In genomic region chr22:17237031-17237668, GRCh38 we compare ENCODE assay signal across 8 cellular contexts. TPM values are rescaled to one million over a fixed set of nuclear protein-coding genes. Genes with fewer than 3 reads are reported as not detected.
DNase-seq lines count a peak whose midpoint lies in the region; ATAC-seq and TF ChIP-seq lines count a peak whose summit lies in the region.

No MANE protein-coding gene starts in this region.

- peak overlapping the region; percentile 82 for H3K27ac Mint-ChIP-seq in activated naive CD4-positive, alpha-beta T cell treated with anti-CD3 and anti-CD28 coated beads, Interleukin-2, amount 50 U/mL, for 24 hours
- H3K27ac Mint-ChIP-seq in activated T-helper 17 cell treated with anti-CD3 and anti-CD28 coated beads, Interleukin-2, amount 50 U/mL, for 72 hours, result peak overlapping the region; percentile 86

- H3K27ac ChIP-seq in sigmoid colon, result peak overlapping the region in 1 of 4 donors; percentile 36

- DNase-seq in activated naive CD4-positive, alpha-beta T cell treated with Interleukin-2 at 50 U/mL for 16 hours, result no peak
- no peak for DNase-seq in stimulated activated naive CD8-positive, alpha-beta T cell treated with anti-CD3 and anti-CD28 coated beads, Interleukin-15, Interleukin-2, amounts not matched to agents 100 U/mL and 50 U/mL, for 24 hours
- DNase-seq in sigmoid colon (no peak), NCI-H1048 (lab: John Stamatoyannopoulos, UW) (no peak), RKO (ENCODE audit: low spot score) (no peak)

- no peaks in the 10 kb centered on the region for H3K36me3 ChIP-seq in sigmoid colon

- intact Hi-C loops in sigmoid colon (cut with DNase I), result no loop called here

- no peak for TF ChIP-seq EP300 in sigmoid colon (IDR thresholded peaks at IDR 0.05)

- TF ChIP-seq POLR2A in sigmoid colon (IDR thresholded peaks at IDR 0.05), result no peak

- no peaks in the 10 kb centered on the region for H3K9me3 Mint-ChIP-seq in activated naive CD4-positive, alpha-beta T cell treated with anti-CD3 and anti-CD28 coated beads, Interleukin-2, amount 50 U/mL, for 24 hours
- no peaks in the 10 kb centered on the region for H3K9me3 Mint-ChIP-seq in activated T-helper 17 cell treated with anti-CD3 and anti-CD28 coated beads, Interleukin-2, amount 50 U/mL, for 72 hours

- H3K27me3 ChIP-seq in sigmoid colon, result peaks cover 0 to 36% (median 0%) of the 10 kb centered on the region in 3 donors

- no peak for TF ChIP-seq CTCF in sigmoid colon (IDR thresholded peaks at IDR 0.05)

- peak; percentile 70 for ATAC-seq in HG03108 (IDR thresholded peaks at IDR 0.05; ENCODE audit: unreplicated experiment)
- ATAC-seq in activated T-helper 17 cell treated with anti-CD3 and anti-CD28 coated beads, Interleukin-2, amount 50 U/mL, for 72 hours (replicated peaks), result peak; percentile 94
- ATAC-seq in stimulated activated naive CD8-positive, alpha-beta T cell treated with anti-CD3 and anti-CD28 coated beads, Interleukin-15, Interleukin-2, amounts not matched to agents 100 U/mL and 50 U/mL, for 24 hours, result peak; percentile 91

- peak overlapping the region; percentile 84 for H3K4me3 Mint-ChIP-seq in activated naive CD4-positive, alpha-beta T cell treated with anti-CD3 and anti-CD28 coated beads, Interleukin-2, amount 50 U/mL, for 24 hours
- peak overlapping the region; percentile 72 for H3K4me3 Mint-ChIP-seq in activated T-helper 17 cell treated with anti-CD3 and anti-CD28 coated beads, Interleukin-2, amount 50 U/mL, for 72 hours

- no peaks in the 10 kb centered on the region for H3K36me3 Mint-ChIP-seq in activated naive CD4-positive, alpha-beta T cell treated with anti-CD3 and anti-CD28 coated beads, Interleukin-2, amount 50 U/mL, for 24 hours
- H3K36me3 Mint-ChIP-seq in activated T-helper 17 cell treated with anti-CD3 and anti-CD28 coated beads, Interleukin-2, amount 50 U/mL, for 72 hours (ENCODE audit: low read depth), result no peaks in the 10 kb centered on the region

- no peaks in the 10 kb centered on the region for H3K9me3 ChIP-seq in sigmoid colon

- H3K4me1 Mint-ChIP-seq in activated naive CD4-positive, alpha-beta T cell treated with anti-CD3 and anti-CD28 coated beads, Interleukin-2, amount 50 U/mL, for 24 hours, result peaks cover 14% of the 10 kb centered on the region
- peaks cover 5% of the 10 kb centered on the region for H3K4me1 Mint-ChIP-seq in activated T-helper 17 cell treated with anti-CD3 and anti-CD28 coated beads, Interleukin-2, amount 50 U/mL, for 72 hours

- H3K4me1 ChIP-seq in sigmoid colon, result no peaks in the 10 kb centered on the region

- WGBS in sigmoid colon, 2 donors, result 66 to 71% methylated on average over 9 of the region's 9 CpGs

- no peak overlapping the region for H3K4me3 ChIP-seq in sigmoid colon

- H3K27me3 Mint-ChIP-seq in activated naive CD4-positive, alpha-beta T cell treated with anti-CD3 and anti-CD28 coated beads, Interleukin-2, amount 50 U/mL, for 24 hours, result no peaks in the 10 kb centered on the region
- H3K27me3 Mint-ChIP-seq in activated T-helper 17 cell treated with anti-CD3 and anti-CD28 coated beads, Interleukin-2, amount 50 U/mL, for 72 hours, result no peaks in the 10 kb centered on the region

RNA-seq across cellular contexts. Expression of gene ADA2, which starts 17.9 kb away (rescaled TPM):
- 1 to 10 TPM; 2.1 to 4.0 TPM for total RNA-seq in activated T-helper 17 cell treated with anti-CD3 and anti-CD28 coated beads, Interleukin-2, amount 50 U/mL, for 72 hours
- 1 to 10 TPM; 2.8 to 8.3 (median 6.4) TPM for total RNA-seq in sigmoid colon
- polyA plus RNA-seq in sigmoid colon, result 10 to 100 TPM in 2 of 3 donors, 1 to 10 TPM in 1; 8.4 to 29.0 (median 12.3) TPM
